In genomic region chr19:18304194-18304495, GRCh38 we compare ENCODE assay signal across 8 cellular contexts. TPM values are rescaled to one million over a fixed set of nuclear protein-coding genes. Genes with fewer than 3 reads are reported as not detected.
DNase-seq lines count a peak whose midpoint lies in the region; ATAC-seq and TF ChIP-seq lines count a peak whose summit lies in the region.

No MANE protein-coding gene starts in this region.

- H3K27me3 Mint-ChIP-seq in memory B cell: no peaks in the 10 kb centered on the region
- no peaks in the 10 kb centered on the region for H3K27me3 Mint-ChIP-seq in type B pancreatic cell

- POLR2A ChIA-PET in AG04449 (lab: Yijun Ruan, JAX): interaction anchor here (1.1 to 6.3 kb wide), 4 partner anchors 10 to 24 kb away, joined by 3 to 129 read pairs (median 9); partner anchors contain the start of genes JUND and LSM4

- ATAC-seq in HG02571 (IDR thresholded peaks at IDR 0.05; ENCODE audit: unreplicated experiment): peak; percentile 10
- ATAC-seq in memory B cell (ENCODE audit: low read depth): no peak
- no peak for ATAC-seq in GM21528 (IDR thresholded peaks at IDR 0.05; ENCODE audit: low FRiP score, unreplicated experiment)

- peak overlapping the region; percentile 96 for H3K27ac Mint-ChIP-seq in memory B cell
- peak overlapping the region; percentile 85 for H3K27ac Mint-ChIP-seq in type B pancreatic cell

- H3K27ac ChIP-seq in angular gyrus (ENCODE audit: low read depth, low read length): peak overlapping the region; percentile 98

- TF ChIP-seq CTCF in AG04449 (IDR thresholded peaks at IDR 0.05; ENCODE audit: insufficient read depth, low read length, missing control alignments) (no peak), type B pancreatic cell (conservative IDR thresholded peaks at IDR 0.05) (no peak)

- CTCF ChIA-PET in AG04449 (lab: Yijun Ruan, JAX): interaction anchor here (0.7 to 6.5 kb wide), 6 partner anchors 12 to 24 kb away, joined by 3 to 65 read pairs (median 8); partner anchors contain the start of gene JUND

- H3K36me3 Mint-ChIP-seq in memory B cell (peaks cover 1% of the 10 kb centered on the region), type B pancreatic cell (peaks cover 3% of the 10 kb centered on the region)

- H3K4me3 ChIP-seq in AG04449 (ENCODE audit: low read depth, low read length): peak overlapping the region; percentile 45

- DNase-seq in AG04449 (ENCODE audit: low read depth, low spot score) (no peak), memory B cell (ENCODE audit: low spot score in 2 of 2) (no peak), type B pancreatic cell (ENCODE audit: extremely low spot score, unreplicated experiment) (no peak), kidney tubule cell (ENCODE audit: low spot score) (no peak), COLO829 (ENCODE audit: low spot score) (no peak)

- H3K9me3 Mint-ChIP-seq in memory B cell: no peaks in the 10 kb centered on the region
- H3K9me3 Mint-ChIP-seq in type B pancreatic cell: no peaks in the 10 kb centered on the region

- peaks cover 33% of the 10 kb centered on the region for H3K4me1 Mint-ChIP-seq in memory B cell
- H3K4me1 Mint-ChIP-seq in type B pancreatic cell (ENCODE audit: unreplicated experiment): peaks cover 24% of the 10 kb centered on the region

- peak overlapping the region; percentile 85 for H3K4me3 Mint-ChIP-seq in memory B cell
- H3K4me3 Mint-ChIP-seq in type B pancreatic cell: peak overlapping the region; percentile 77

RNA-seq across cellular contexts. Expression of gene LSM4, which starts 18.7 kb away (rescaled TPM):
- total RNA-seq in type B pancreatic cell (ENCODE audit: low replicate concordance): 196 and 223 TPM in 2 replicates

RNA-seq across cellular contexts. Expression of gene JUND, which starts 22.7 kb away (rescaled TPM):
- total RNA-seq in type B pancreatic cell (ENCODE audit: low replicate concordance): 126 and 232 TPM in 2 replicates

RNA-seq across cellular contexts. Expression of gene IQCN, which starts 29.9 kb away (rescaled TPM):
- total RNA-seq in type B pancreatic cell (ENCODE audit: low replicate concordance): 7.8 and 10.2 TPM in 2 replicates

RNA-seq across cellular contexts. Expression of gene PGPEP1, which starts 36.3 kb away (rescaled TPM):
- total RNA-seq in type B pancreatic cell (ENCODE audit: low replicate concordance): 28.8 and 46.7 TPM in 2 replicates
